In the genomic region with DNA sequence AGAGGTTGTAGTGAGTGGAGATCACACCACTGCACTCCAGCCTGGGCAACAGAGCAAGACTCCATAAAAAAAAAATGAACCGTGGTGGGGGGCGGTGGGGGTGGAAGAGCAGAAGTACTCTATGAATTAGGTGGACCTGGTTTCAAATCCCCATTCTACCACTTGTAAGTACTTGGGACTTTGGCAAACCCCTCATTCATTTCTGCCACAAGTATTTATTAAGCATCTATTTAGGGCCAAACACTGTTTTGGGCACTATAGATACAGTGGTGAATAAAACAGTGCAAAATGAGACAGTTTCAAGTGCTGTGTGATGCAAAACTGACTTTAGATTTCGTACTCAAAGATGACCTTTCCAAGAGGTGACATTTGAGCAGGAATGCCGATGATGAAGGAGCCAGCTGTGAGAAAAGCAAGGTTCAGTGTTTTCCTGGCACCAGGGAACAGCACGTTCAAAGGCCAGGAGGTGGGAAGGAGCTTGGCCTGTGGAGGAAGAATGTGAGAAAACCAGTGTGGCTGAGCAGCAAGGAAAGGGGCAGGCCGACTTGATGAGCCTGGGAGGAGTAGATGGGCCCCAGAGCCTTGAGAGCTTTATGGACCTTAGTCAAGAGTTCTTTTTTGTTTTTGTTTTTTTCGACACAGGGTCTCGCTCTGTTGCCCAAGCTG, we compare ENCODE assay signal across 18 cellular contexts. TPM values are rescaled to one million over a fixed set of nuclear protein-coding genes. Genes with fewer than 3 reads are reported as not detected.
DNase-seq lines count a peak whose midpoint lies in the region; ATAC-seq, FAIRE-seq and TF ChIP-seq lines count a peak whose summit lies in the region.
"Had no signal": no experiment of that assay in that cellular context is flagged by ENCODE, and none has a peak within 500 bp of the region (broad histone marks: within the 10 kb centered on the region; RNA-seq: fewer than 3 reads in every experiment).

No MANE protein-coding gene starts in this region.

- peak overlapping the region; percentile 86 for H3K27ac Mint-ChIP-seq in activated CD4-positive, alpha-beta T cell treated with anti-CD3 and anti-CD28 coated beads for 36 hours

- peaks cover 19% of the 10 kb centered on the region for H3K4me1 Mint-ChIP-seq in activated CD4-positive, alpha-beta T cell treated with anti-CD3 and anti-CD28 coated beads for 36 hours

- H3K79me2 ChIP-seq in K562 (ENCODE audit: control insufficient read depth, insufficient read depth, low read length) (peaks cover 4% of the 10 kb centered on the region; the same call in 2 of the 3 replicates), osteoblast (ENCODE audit: insufficient read depth, low read length) (peaks cover 10% of the 10 kb centered on the region)

- H3K4me1 ChIP-seq in K562 (replicated peaks in 1 of 2; ENCODE audit: control insufficient read depth in 2 of 2, insufficient read depth in 2 of 2, low read length in 2 of 2) (peaks cover 6 to 29% of the 10 kb centered on the region in 2 experiments; a peak in 4 of 5 replicates), osteoblast (ENCODE audit: insufficient read depth, low read length) (peaks cover 13% of the 10 kb centered on the region)

- TF ChIP-seq CTCF in K562 (IDR thresholded peaks at IDR 0.05 in 2 of 3, conservative IDR thresholded peaks at IDR 0.05 in 1 of 3; ENCODE audit: insufficient read depth in 2 of 3, low read depth in 1 of 3, low read length in 3 of 3), result no peak
- TF ChIP-seq CTCF in osteoblast (IDR thresholded peaks at IDR 0.05; ENCODE audit: extremely low read depth, low read depth, low read length), result no peak

- no TSS peak for BruUV-seq in K562 (replicated peaks; lab: Mats Ljungman, UMichigan)

- in situ Hi-C loops in K562 (cut with MboI), result no loop called here

- H3K36me3 ChIP-seq in K562 (ENCODE audit: control insufficient read depth, insufficient read depth, low read length) (no peaks in the 10 kb centered on the region), osteoblast (ENCODE audit: insufficient read depth, low read length) (no peaks in the 10 kb centered on the region)
- H3K36me3 ChIP-seq: BLaER1 treated with 17β-estradiol and CSF1 and Interleukin-3, amounts not matched to agents 10 nM and 100 nM; cardiac muscle cell had no signal

- peaks cover 5% of the 10 kb centered on the region for H3K36me3 Mint-ChIP-seq in activated CD4-positive, alpha-beta T cell treated with anti-CD3 and anti-CD28 coated beads for 36 hours (ENCODE audit: low read depth)
- H3K36me3 Mint-ChIP-seq: activated naive CD4-positive, alpha-beta T cell treated with anti-CD3 and anti-CD28 coated beads, Interleukin-2, amount 50 U/mL, for 24 hours; mesothelial cell of epicardium had no signal

- H3K27me3 ChIP-seq in K562 (ENCODE audit: control insufficient read depth in 2 of 2, insufficient read depth in 2 of 2, low read length in 2 of 2), result no peaks in the 10 kb centered on the region
- H3K27me3 ChIP-seq in osteoblast (ENCODE audit: insufficient read depth, low read length), result no peaks in the 10 kb centered on the region
- H3K27me3 ChIP-seq: BLaER1 treated with 17β-estradiol and CSF1 and Interleukin-3, amounts not matched to agents 10 nM and 100 nM; cardiac muscle cell had no signal

- H3K9me1 ChIP-seq in K562 (ENCODE audit: control insufficient read depth, insufficient read depth, low read length), result no peaks in the 10 kb centered on the region

- TF ChIP-seq POLR2A in GM12892 (IDR thresholded peaks at IDR 0.05; ENCODE audit: low read depth, low read length), result no peak
- TF ChIP-seq POLR2A in K562 (conservative IDR thresholded peaks at IDR 0.05), result no peak

- H3K4me3 Mint-ChIP-seq in activated CD4-positive, alpha-beta T cell treated with anti-CD3 and anti-CD28 coated beads for 36 hours, result peak overlapping the region; percentile 82

- intact Hi-C loops in activated CD4-positive, alpha-beta T cell treated with anti-CD3 and anti-CD28 coated beads for 36 hours (cut with DNase I, micrococcal nuclease), result no loop called here
- intact Hi-C loops in K562 (cut with micrococcal nuclease), result loop anchor here (5.0 kb wide), 1 partner anchor 37 kb away; a partner anchor contains a TSS

- 78% methylated on average over 8 of the region's 8 CpGs for WGBS in K562 (ENCODE audit: insufficient coverage, low coverage, missing lambda C conversion rate)

- H3K9me3 ChIP-seq in K562 (replicated peaks; ENCODE audit: control insufficient read depth, insufficient read depth, low read depth, low read length) (no peaks in the 10 kb centered on the region), osteoblast (ENCODE audit: low read depth, low read length) (no peaks in the 10 kb centered on the region)

- ATAC-seq in activated CD4-positive, alpha-beta T cell treated with anti-CD3 and anti-CD28 coated beads for 36 hours, result no peak
- no peak for ATAC-seq in K562

- DNase-seq in activated CD4-positive, alpha-beta T cell treated with anti-CD3 and anti-CD28 coated beads for 36 hours, result no peak
- DNase-seq in activated CD4-positive, alpha-beta T cell treated with anti-CD3 and anti-CD28 coated beads for 48 hours, result no peak
- DNase-seq in GM12892 (ENCODE audit: insufficient read length) (no peak), K562 (ENCODE audit: extremely low read depth in 1 of 4, low spot score in 3 of 4) (no peak), osteoblast (ENCODE audit: insufficient read length, low spot score, missing footprints) (peak; percentile 65), HEK293T (ENCODE audit: extremely low spot score) (no peak), NCI-H2081 (lab: John Stamatoyannopoulos, UW) (no peak)
- no peak for DNase-seq in effector CD8-positive, alpha-beta T cell (lab: John Stamatoyannopoulos, UW)
- DNase-seq: NCI-H1048; nucleus accumbens; stimulated activated CD4-positive, alpha-beta T cell treated with anti-CD3 and anti-CD28 coated beads, Interleukin-4, amount 100 ng/mL, for 1 hour; stimulated activated CD8-positive, alpha-beta memory T cell treated with anti-CD3 and anti-CD28 coated beads, Interleukin-4, amount 100 ng/mL, for 48 hours had no signal

- H3K4me2 ChIP-seq in K562 (ENCODE audit: insufficient read depth, low read length) (no peak overlapping the region), osteoblast (ENCODE audit: insufficient read depth, low read length) (no peak overlapping the region)

- no peak for TF ChIP-seq EP300 in K562 (IDR thresholded peaks at IDR 0.05; ENCODE audit: low read length)

- CTCF ChIA-PET in activated CD4-positive, alpha-beta T cell treated with anti-CD3 and anti-CD28 coated beads for 36 hours (lab: Charles Lee), result interaction anchor here (0.6 to 0.7 kb wide), 3 partner anchors 13 to 182 kb away, joined by 3 to 4 read pairs (median 3); a partner anchor contains a TSS
- CTCF ChIA-PET in K562 (lab: Yijun Ruan, JAX; ENCODE audit: low intra/inter-chr PET ratio) (no interaction called here), HEK293T (lab: Yijun Ruan, JAX) (no interaction called here)

- no peaks in the 10 kb centered on the region for H4K20me1 ChIP-seq in K562 (replicated peaks; ENCODE audit: control insufficient read depth, insufficient read depth, low read length)
- no peaks in the 10 kb centered on the region for H4K20me1 ChIP-seq in osteoblast (ENCODE audit: insufficient read depth, low read length)
- H4K20me1 ChIP-seq: BLaER1 treated with 17β-estradiol and CSF1 and Interleukin-3, amounts not matched to agents 10 nM and 100 nM had no signal

- no peaks in the 10 kb centered on the region for H3K27me3 Mint-ChIP-seq in activated CD4-positive, alpha-beta T cell treated with anti-CD3 and anti-CD28 coated beads for 36 hours
- H3K27me3 Mint-ChIP-seq: activated naive CD4-positive, alpha-beta T cell treated with anti-CD3 and anti-CD28 coated beads, Interleukin-2, amount 50 U/mL, for 24 hours had no signal

- no peaks in the 10 kb centered on the region for H3K9me3 Mint-ChIP-seq in activated CD4-positive, alpha-beta T cell treated with anti-CD3 and anti-CD28 coated beads for 36 hours (ENCODE audit: low read depth)
- H3K9me3 Mint-ChIP-seq: activated naive CD4-positive, alpha-beta T cell treated with anti-CD3 and anti-CD28 coated beads, Interleukin-2, amount 50 U/mL, for 24 hours; mesothelial cell of epicardium had no signal

- H3K4me3 ChIP-seq in K562, result no peak overlapping the region
- H3K4me3 ChIP-seq in osteoblast (ENCODE audit: insufficient read depth, low read length), result no peak overlapping the region
- H3K4me3 ChIP-seq: cardiac muscle cell had no signal

- H3K27ac ChIP-seq in K562 (ENCODE audit: extremely low read depth, low read depth, low read length) (no peak overlapping the region), osteoblast (ENCODE audit: low read depth, low read length) (no peak overlapping the region)
- H3K27ac ChIP-seq: cardiac muscle cell had no signal

- no peak overlapping the region for H3K9ac ChIP-seq in K562 (ENCODE audit: insufficient read depth in 1 of 2, low read depth in 2 of 2, low read length in 2 of 2)

- H2AFZ ChIP-seq in K562 (ENCODE audit: low read depth, low read length) (peak overlapping the region; percentile 60; the same call in 1 of the 2 replicates), osteoblast (ENCODE audit: low read length) (peak overlapping the region; percentile 56)

- TF ChIP-seq RAD21 in K562 (CRISPR knock-in tag; conservative IDR thresholded peaks at IDR 0.05 in 1 of 2, IDR thresholded peaks at IDR 0.05 in 1 of 2), result no peak

- peak; percentile 90 for FAIRE-seq in GM12892 (lab: Jason Lieb, UNC)
- peak; percentile 15 for FAIRE-seq in K562 (lab: Jason Lieb, UNC)

- POLR2A ChIA-PET in activated CD4-positive, alpha-beta T cell treated with anti-CD3 and anti-CD28 coated beads for 36 hours (lab: Charles Lee), result interaction anchor here (0.6 kb wide), 1 partner anchor 11 kb away, joined by 4 read pairs; no protein-coding TSS in a partner anchor
- POLR2A ChIA-PET in K562 (lab: Yijun Ruan, JAX), result interaction anchor here (1.0 kb wide), 1 partner anchor 90 kb away, joined by 3 read pairs; no protein-coding TSS in a partner anchor
- POLR2A ChIA-PET in HEK293T (lab: Yijun Ruan, JAX), result interaction anchor here (0.6 to 3.5 kb wide), 4 partner anchors 11 to 69 kb away, joined by 3 to 34 read pairs (median 9); a partner anchor contains a TSS

RNA-seq across cellular contexts. Expression of a gene that starts 1.4 kb away (rescaled TPM):
- 10 to 100 TPM; 69.9 to 74.7 TPM for total RNA-seq in activated CD4-positive, alpha-beta T cell treated with anti-CD3 and anti-CD28 coated beads for 36 hours
- 28.4 TPM for polyA plus RNA-seq in GM12892 (2012; ENCODE audit: missing spikeins)
- 5.8 and 18.7 TPM in 2 replicates for total RNA-seq in K562 (2011; cell fraction: chromatin; rRNA removed; ENCODE audit: low replicate concordance)
- 21.2 and 21.3 TPM in 2 replicates for total RNA-seq in K562 (2011; cell fraction: nucleolus; rRNA removed)
- 17.5 and 22.7 TPM in 2 replicates for total RNA-seq in K562 (2011; cell fraction: nucleoplasm; rRNA removed)
- 10.7 and 23.4 TPM in 2 replicates for total RNA-seq in K562 (2014; rRNA removed)
- 1.3 and 1.5 TPM in 2 replicates for total RNA-seq in K562 (2014; rRNA removed; fragmentation: Illumina TruSeq; extraction: Trizol)
- 10.3 and 10.7 TPM in 2 replicates for total RNA-seq in K562 (2015; rRNA removed; fragmentation: Illumina TruSeq; extraction: Trizol)
- 19.2 and 19.3 TPM in 2 replicates for total RNA-seq in K562 (2021)
- 17.5 and 26.2 TPM in 2 replicates for polyA plus RNA-seq in K562 (2011; rRNA removed)
- 79.1 and 131 TPM in 2 replicates for polyA plus RNA-seq in K562 (2011; cell fraction: cytosol; rRNA removed)
- 43.3 and 53.7 TPM in 2 replicates for polyA plus RNA-seq in K562 (2011; cell fraction: nucleus; rRNA removed)
- 20.0 and 28.2 TPM in 2 replicates for polyA plus RNA-seq in K562 (2012)
- 6.3 and 11.1 TPM in 2 replicates for polyA plus RNA-seq in K562 (2014; fragmentation: Illumina TruSeq; extraction: Trizol)
- 1 to 10 TPM in 1 of 2 experiments, under 1 TPM in 1; 0.63 to 1.4 TPM for polyA plus RNA-seq in K562 (2014; fragmentation: Nextera tagmentation; extraction: Ambion mirVana)
- polyA plus RNA-seq in K562 (2014; rRNA removed), result 48.4 and 58.9 TPM in 2 replicates
- 1.3 and 2.0 TPM in 2 replicates for polyA minus RNA-seq in K562 (2011; rRNA and poly(A)+ RNA removed)
- polyA minus RNA-seq in K562 (2011; cell fraction: cytosol; rRNA and poly(A)+ RNA removed), result 7.4 and 10.5 TPM in 2 replicates
- 12.4 and 12.8 TPM in 2 replicates for polyA minus RNA-seq in K562 (2011; cell fraction: nucleus; rRNA and poly(A)+ RNA removed)
- total RNA-seq in osteoblast, result 15.6 and 29.3 TPM in 2 replicates

RNA-seq across cellular contexts. Expression of a gene that starts 12.4 kb away (rescaled TPM):
- total RNA-seq in activated CD4-positive, alpha-beta T cell treated with anti-CD3 and anti-CD28 coated beads for 36 hours, result 100 to 1,000 TPM; 142 to 144 TPM
- polyA plus RNA-seq in GM12892 (2012; ENCODE audit: missing spikeins), result 96.4 TPM
- 16.7 and 49.3 TPM in 2 replicates for total RNA-seq in K562 (2011; cell fraction: chromatin; rRNA removed; ENCODE audit: low replicate concordance)
- 51.0 and 54.0 TPM in 2 replicates for total RNA-seq in K562 (2011; cell fraction: nucleolus; rRNA removed)
- 29.5 and 34.8 TPM in 2 replicates for total RNA-seq in K562 (2011; cell fraction: nucleoplasm; rRNA removed)
- 92.5 and 101 TPM in 2 replicates for total RNA-seq in K562 (2014; rRNA removed)
- 16.6 and 37.0 TPM in 2 replicates for total RNA-seq in K562 (2014; rRNA removed; fragmentation: Illumina TruSeq; extraction: Trizol)
- total RNA-seq in K562 (2015; rRNA removed; fragmentation: Illumina TruSeq; extraction: Trizol), result 50.3 and 52.7 TPM in 2 replicates
- total RNA-seq in K562 (2021), result 71.2 and 78.3 TPM in 2 replicates
- 66.6 and 98.4 TPM in 2 replicates for polyA plus RNA-seq in K562 (2011; rRNA removed)
- 124 and 170 TPM in 2 replicates for polyA plus RNA-seq in K562 (2011; cell fraction: cytosol; rRNA removed)
- polyA plus RNA-seq in K562 (2011; cell fraction: nucleus; rRNA removed), result 61.0 and 75.7 TPM in 2 replicates
- 81.9 and 121 TPM in 2 replicates for polyA plus RNA-seq in K562 (2012)
- polyA plus RNA-seq in K562 (2014; fragmentation: Illumina TruSeq; extraction: Trizol), result 40.2 and 66.9 TPM in 2 replicates
- polyA plus RNA-seq in K562 (2014; fragmentation: Nextera tagmentation; extraction: Ambion mirVana), result 10 to 100 TPM in 1 of 2 experiments, 1 to 10 TPM in 1; 5.2 to 16.2 TPM
- polyA plus RNA-seq in K562 (2014; rRNA removed), result 85.1 and 92.7 TPM in 2 replicates
- 43.3 and 59.8 TPM in 2 replicates for polyA minus RNA-seq in K562 (2011; rRNA and poly(A)+ RNA removed)
- polyA minus RNA-seq in K562 (2011; cell fraction: cytosol; rRNA and poly(A)+ RNA removed), result 48.4 and 57.2 TPM in 2 replicates
- polyA minus RNA-seq in K562 (2011; cell fraction: nucleus; rRNA and poly(A)+ RNA removed), result 22.1 and 26.9 TPM in 2 replicates
- total RNA-seq in osteoblast, result 64.2 and 71.3 TPM in 2 replicates

RNA-seq across cellular contexts. Expression of a gene that starts 15.3 kb away (rescaled TPM):
- under 1 TPM; 0.37 to 0.46 TPM for total RNA-seq in activated CD4-positive, alpha-beta T cell treated with anti-CD3 and anti-CD28 coated beads for 36 hours
- polyA plus RNA-seq in GM12892 (2012; ENCODE audit: missing spikeins), result 0.59 TPM
- total RNA-seq in K562 (2011; cell fraction: chromatin; rRNA removed; ENCODE audit: low replicate concordance), result not detected in 2 replicates
- 0.92 TPM in 1 of 2 replicates, not detected in the other for total RNA-seq in K562 (2011; cell fraction: nucleolus; rRNA removed)
- 1.0 TPM in 1 of 2 replicates, not detected in the other for total RNA-seq in K562 (2011; cell fraction: nucleoplasm; rRNA removed)
- total RNA-seq in K562 (2014; rRNA removed) (not detected in 2 replicates), K562 (2014; rRNA removed; fragmentation: Illumina TruSeq; extraction: Trizol) (not detected in 2 replicates), K562 (2015; rRNA removed; fragmentation: Illumina TruSeq; extraction: Trizol) (0.11 TPM in 1 of 2 replicates, not detected in the other), K562 (2021) (not detected in 2 replicates), osteoblast (not detected in 2 replicates)
- polyA plus RNA-seq in K562 (2011; rRNA removed) (0.08 TPM in 1 of 2 replicates, not detected in the other), K562 (2014; fragmentation: Illumina TruSeq; extraction: Trizol) (not detected in 2 replicates), K562 (2014; fragmentation: Nextera tagmentation; extraction: Ambion mirVana) (not detected), K562 (2014; rRNA removed) (not detected in 2 replicates)
- polyA plus RNA-seq in K562 (2011; cell fraction: cytosol; rRNA removed), result 0.16 TPM in 1 of 2 replicates, not detected in the other
- 0.26 TPM in 1 of 2 replicates, not detected in the other for polyA plus RNA-seq in K562 (2011; cell fraction: nucleus; rRNA removed)
- 0.14 and 0.20 TPM in 2 replicates for polyA plus RNA-seq in K562 (2012)
- polyA minus RNA-seq in K562 (2011; rRNA and poly(A)+ RNA removed), result not detected in 2 replicates
- not detected in 2 replicates for polyA minus RNA-seq in K562 (2011; cell fraction: cytosol; rRNA and poly(A)+ RNA removed)
- not detected in 2 replicates for polyA minus RNA-seq in K562 (2011; cell fraction: nucleus; rRNA and poly(A)+ RNA removed)
- total RNA-seq: cardiac muscle cell had no signal
- polyA plus RNA-seq: cardiac muscle cell had no signal

RNA-seq across cellular contexts. Expression of a gene that starts 17.9 kb away (rescaled TPM):
- not detected for total RNA-seq in activated CD4-positive, alpha-beta T cell treated with anti-CD3 and anti-CD28 coated beads for 36 hours
- polyA plus RNA-seq in GM12892 (2012; ENCODE audit: missing spikeins), result 0.19 TPM
- total RNA-seq in K562 (2011; cell fraction: chromatin; rRNA removed; ENCODE audit: low replicate concordance), result not detected in 2 replicates
- not detected in 2 replicates for total RNA-seq in K562 (2011; cell fraction: nucleolus; rRNA removed)
- total RNA-seq in K562 (2011; cell fraction: nucleoplasm; rRNA removed), result not detected in 2 replicates
- total RNA-seq in K562 (2014; rRNA removed), result not detected in 2 replicates
- total RNA-seq in K562 (2014; rRNA removed; fragmentation: Illumina TruSeq; extraction: Trizol), result not detected in 2 replicates
- total RNA-seq in K562 (2015; rRNA removed; fragmentation: Illumina TruSeq; extraction: Trizol), result not detected in 2 replicates
- total RNA-seq in K562 (2021), result not detected in 2 replicates
- polyA plus RNA-seq in K562 (2011; rRNA removed), result not detected in 2 replicates
- not detected in 2 replicates for polyA plus RNA-seq in K562 (2011; cell fraction: cytosol; rRNA removed)
- polyA plus RNA-seq in K562 (2011; cell fraction: nucleus; rRNA removed), result not detected in 2 replicates
- not detected in 2 replicates for polyA plus RNA-seq in K562 (2012)
- polyA plus RNA-seq in K562 (2014; fragmentation: Illumina TruSeq; extraction: Trizol), result not detected in 2 replicates
- polyA plus RNA-seq in K562 (2014; fragmentation: Nextera tagmentation; extraction: Ambion mirVana), result not detected
- not detected in 2 replicates for polyA plus RNA-seq in K562 (2014; rRNA removed)
- polyA minus RNA-seq in K562 (2011; rRNA and poly(A)+ RNA removed), result not detected in 2 replicates
- polyA minus RNA-seq in K562 (2011; cell fraction: cytosol; rRNA and poly(A)+ RNA removed), result not detected in 2 replicates
- polyA minus RNA-seq in K562 (2011; cell fraction: nucleus; rRNA and poly(A)+ RNA removed), result not detected in 2 replicates
- not detected in 2 replicates for total RNA-seq in osteoblast
- total RNA-seq: cardiac muscle cell, kidney epithelial cell, mesothelial cell of epicardium had no signal
- polyA plus RNA-seq: cardiac muscle cell, thymus had no signal

RNA-seq across cellular contexts. Expression of a gene that starts 27.2 kb away (rescaled TPM):
- 100 to 1,000 TPM; 178 to 285 TPM for total RNA-seq in activated CD4-positive, alpha-beta T cell treated with anti-CD3 and anti-CD28 coated beads for 36 hours
- polyA plus RNA-seq in GM12892 (2012; ENCODE audit: missing spikeins), result 18.3 TPM
- total RNA-seq in K562 (2011; cell fraction: chromatin; rRNA removed; ENCODE audit: low replicate concordance), result 31.2 and 107 TPM in 2 replicates
- 111 and 119 TPM in 2 replicates for total RNA-seq in K562 (2011; cell fraction: nucleolus; rRNA removed)
- total RNA-seq in K562 (2011; cell fraction: nucleoplasm; rRNA removed), result 33.6 and 41.0 TPM in 2 replicates
- total RNA-seq in K562 (2014; rRNA removed) (120 and 167 TPM in 2 replicates), K562 (2014; rRNA removed; fragmentation: Illumina TruSeq; extraction: Trizol) (5.2 and 14.6 TPM in 2 replicates), K562 (2015; rRNA removed; fragmentation: Illumina TruSeq; extraction: Trizol) (73.6 and 73.9 TPM in 2 replicates), K562 (2021) (98.1 and 107 TPM in 2 replicates), osteoblast (137 and 140 TPM in 2 replicates)
- polyA plus RNA-seq in K562 (2011; rRNA removed) (45.1 and 84.3 TPM in 2 replicates), K562 (2014; fragmentation: Illumina TruSeq; extraction: Trizol) (66.3 and 93.6 TPM in 2 replicates), K562 (2014; fragmentation: Nextera tagmentation; extraction: Ambion mirVana) (1 to 10 TPM in 1 of 2 experiments, under 1 TPM in 1; 0.23 to 1.0 TPM), K562 (2014; rRNA removed) (87.8 and 98.1 TPM in 2 replicates)
- 89.0 and 162 TPM in 2 replicates for polyA plus RNA-seq in K562 (2011; cell fraction: cytosol; rRNA removed)
- 134 and 224 TPM in 2 replicates for polyA plus RNA-seq in K562 (2011; cell fraction: nucleus; rRNA removed)
- 82.1 and 171 TPM in 2 replicates for polyA plus RNA-seq in K562 (2012)
- 26.3 and 36.5 TPM in 2 replicates for polyA minus RNA-seq in K562 (2011; rRNA and poly(A)+ RNA removed)
- 64.5 and 70.8 TPM in 2 replicates for polyA minus RNA-seq in K562 (2011; cell fraction: cytosol; rRNA and poly(A)+ RNA removed)
- polyA minus RNA-seq in K562 (2011; cell fraction: nucleus; rRNA and poly(A)+ RNA removed), result 51.2 and 64.8 TPM in 2 replicates
